8 cellular contexts compared by ENCODE assay signal in the genomic region with DNA sequence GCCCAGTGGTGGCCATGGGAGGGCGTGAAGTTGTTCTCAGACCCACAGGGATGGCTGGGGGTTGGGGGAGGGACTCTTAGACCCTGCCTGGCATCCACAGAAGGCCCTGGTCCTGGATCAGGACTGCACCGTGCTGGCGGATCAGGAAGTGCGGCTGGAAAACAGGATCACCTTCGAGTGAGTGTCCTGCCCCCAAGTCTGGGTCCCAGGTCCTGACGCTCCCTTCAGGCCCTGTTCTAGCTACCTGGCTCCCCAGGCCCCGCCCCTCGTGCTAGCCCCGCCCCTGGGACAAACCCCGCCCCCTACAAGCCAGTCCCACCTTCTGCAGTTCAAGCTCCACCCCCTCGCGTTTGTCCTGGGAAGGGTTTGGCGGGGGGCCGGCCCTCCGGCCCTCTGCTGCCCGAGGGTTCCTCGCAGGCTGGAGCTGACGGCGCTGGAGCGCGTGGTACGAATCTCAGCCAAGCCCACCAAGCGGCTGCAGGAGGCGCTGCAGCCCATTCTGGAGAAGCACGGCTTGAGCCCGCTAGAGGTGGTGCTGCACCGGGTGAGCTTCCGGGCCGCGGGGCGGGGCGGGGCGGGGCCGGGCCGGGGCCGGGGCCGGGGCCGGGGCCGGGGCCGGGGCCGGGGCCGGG. TPM values are rescaled to one million over a fixed set of nuclear protein-coding genes. Genes with fewer than 3 reads are reported as not detected.
DNase-seq lines count a peak whose midpoint lies in the region; ATAC-seq and TF ChIP-seq lines count a peak whose summit lies in the region.

No MANE protein-coding gene starts in this region.

- peak; percentile 52 for ATAC-seq in HG03565 (IDR thresholded peaks at IDR 0.05; ENCODE audit: unreplicated experiment)
- ATAC-seq in Panc1: peak; percentile 79
- ATAC-seq in left cardiac atrium: peak; percentile 66 to 71
- peak; percentile 73 to 81 (median 77) for ATAC-seq in psoas muscle
- no peak for ATAC-seq in GM21526 (IDR thresholded peaks at IDR 0.05; ENCODE audit: low FRiP score, unreplicated experiment)

- in situ Hi-C loops in GM13976 (cut with MboI; ENCODE audit: low sequenced_read_pairs, unreplicated experiment): no loop called here
- in situ Hi-C loops in Panc1 (cut with HindIII; ENCODE audit: low pct_unique_long_range_greater_than_20kb, low sequenced_read_pairs): no loop called here

- H3K4me1 ChIP-seq in Panc1 (ENCODE audit: control insufficient read depth, insufficient read depth, low read length) (peaks cover 9% of the 10 kb centered on the region), psoas muscle (peaks cover 40% of the 10 kb centered on the region)

- CTCF ChIA-PET in Panc1 (lab: Charles Lee): interaction anchor here (0.5 to 1.8 kb wide), 9 partner anchors 10 to 84 kb away, joined by 3 to 10 read pairs (median 5); partner anchors contain the start of gene PRR7

- H3K27me3 ChIP-seq in Panc1 (ENCODE audit: control insufficient read depth, insufficient read depth, low read length) (no peaks in the 10 kb centered on the region), psoas muscle (ENCODE audit: insufficient read depth in 3 of 3, low read length in 2 of 3) (no peaks in the 10 kb centered on the region)

- WGBS in psoas muscle, 3 donors: 15 to 26% (median 17%) methylated on average over 25 to 42 of the region's 42 CpGs

- no peaks in the 10 kb centered on the region for H3K9me3 ChIP-seq in Panc1 (ENCODE audit: control insufficient read depth, insufficient read depth, low read depth, low read length)
- no peaks in the 10 kb centered on the region for H3K9me3 ChIP-seq in psoas muscle

- 0 out of 2 replicates have a peak overlapping the region, but pooled peaks have one; percentile 51 for H3K27ac ChIP-seq in Panc1 (ENCODE audit: low read length)
- H3K27ac ChIP-seq in psoas muscle: peak overlapping the region; percentile 81

- BruUV-seq in Panc1 (replicated peaks; lab: Mats Ljungman, UMichigan): no TSS peak

- POLR2A ChIA-PET in Panc1 (lab: Charles Lee): interaction anchor here (0.6 to 0.7 kb wide), 3 partner anchors 10 to 472 kb away, joined by 4 to 10 read pairs (median 6); partner anchors contain the start of genes GRK6 and HK3

- H3K4me3 ChIP-seq in Panc1 (ENCODE audit: low read depth in 2 of 2, low read length in 2 of 2): peak overlapping the region; percentile 51 to 63
- peak overlapping the region; percentile 64 for H3K4me3 ChIP-seq in psoas muscle

- DNase-seq in GM13976 (ENCODE audit: low spot score): peak; percentile 81
- DNase-seq in Panc1 (ENCODE audit: low read depth, low spot score): no peak
- DNase-seq in amniotic stem cell (lab: John Stamatoyannopoulos, UW): peak; percentile 82
- DNase-seq in left cardiac atrium: peak; percentile 87
- peak; percentile 81 to 94 for DNase-seq in psoas muscle
- DNase-seq in effector CD4-positive, alpha-beta T cell: no peak

- H3K36me3 ChIP-seq in Panc1 (ENCODE audit: control insufficient read depth, insufficient read depth, low read length) (no peaks in the 10 kb centered on the region; the same call in 1 of the 2 replicates), psoas muscle (ENCODE audit: insufficient read depth in 1 of 2, low read depth in 1 of 2) (peaks cover 0 to 18% of the 10 kb centered on the region in 2 donors)

- TF ChIP-seq CTCF in GM13976 (IDR thresholded peaks at IDR 0.05; ENCODE audit: borderline replicate concordance, control extremely low read depth, extremely low read depth, insufficient read depth, missing control alignments) (peak; percentile 17), Panc1 (IDR thresholded peaks at IDR 0.05) (no peak; the same call in 1 of the 2 replicates), psoas muscle (IDR thresholded peaks at IDR 0.05) (peak; percentile 45)

- intact Hi-C loops in Panc1 (cut with micrococcal nuclease; ENCODE audit: unreplicated experiment): no loop called here
- intact Hi-C loops in left cardiac atrium (cut with DNase I): no loop called here
- intact Hi-C loops in psoas muscle (cut with DNase I): no loop called here

RNA-seq across cellular contexts. Expression of gene RGS14, which starts 12.9 kb away (rescaled TPM):
- 13.5 TPM for total RNA-seq in Panc1 (2021; ENCODE audit: unreplicated experiment)
- 19.1 TPM for polyA plus RNA-seq in Panc1 (2012; ENCODE audit: insufficient read length)
- total RNA-seq in left cardiac atrium: 1 to 10 TPM; 3.7 to 4.7 TPM
- 10 to 100 TPM in 3 of 4 donors, 1 to 10 TPM in 1; 5.5 to 23.2 (median 10.5) TPM for total RNA-seq in psoas muscle
- polyA plus RNA-seq in psoas muscle: 10 to 100 TPM in 1 of 3 donors, 1 to 10 TPM in 2; 3.6 to 10.0 (median 6.7) TPM

RNA-seq across cellular contexts. Expression of gene SLC34A1, which starts 13.6 kb away (rescaled TPM):
- total RNA-seq in Panc1 (2021; ENCODE audit: unreplicated experiment): not detected
- polyA plus RNA-seq in Panc1 (2012; ENCODE audit: insufficient read length): not detected
- not detected for total RNA-seq in left cardiac atrium
- not detected for total RNA-seq in psoas muscle
- polyA plus RNA-seq in psoas muscle: not detected

RNA-seq across cellular contexts. Expression of gene LMAN2, which starts 19.1 kb away (rescaled TPM):
- total RNA-seq in Panc1 (2021; ENCODE audit: unreplicated experiment) (140 TPM), left cardiac atrium (10 to 100 TPM; 76.4 to 77.7 TPM), psoas muscle (10 to 100 TPM; 28.7 to 55.8 (median 43.1) TPM)
- 275 TPM for polyA plus RNA-seq in Panc1 (2012; ENCODE audit: insufficient read length)
- 100 to 1,000 TPM; 103 to 193 (median 162) TPM for polyA plus RNA-seq in psoas muscle

RNA-seq across cellular contexts. Expression of gene PFN3, which starts 29.9 kb away (rescaled TPM):
- total RNA-seq in Panc1 (2021; ENCODE audit: unreplicated experiment) (not detected), left cardiac atrium (not detected), psoas muscle (not detected)
- not detected for polyA plus RNA-seq in Panc1 (2012; ENCODE audit: insufficient read length)
- not detected for polyA plus RNA-seq in psoas muscle

RNA-seq across cellular contexts. Expression of gene F12, which starts 38.8 kb away (rescaled TPM):
- 13.4 TPM for total RNA-seq in Panc1 (2021; ENCODE audit: unreplicated experiment)
- polyA plus RNA-seq in Panc1 (2012; ENCODE audit: insufficient read length): 51.9 TPM
- total RNA-seq in left cardiac atrium: under 1 TPM; 0.27 to 0.39 TPM
- under 1 TPM in 1 of 4 donors, not detected in 3; 0.40 TPM for total RNA-seq in psoas muscle
- polyA plus RNA-seq in psoas muscle: under 1 TPM; 0.06 to 0.81 (median 0.09) TPM

Comparison
In these comparisons a context has a peak if more than half of its experiments do, and no peak if none do; other contexts are left out.
1. DNase-seq: peak in GM13976 (single experiment), amniotic stem cell (single experiment), left cardiac atrium (single experiment) and psoas muscle (2 of 2); none in Panc1 (single experiment) and effector CD4-positive, alpha-beta T cell (single experiment).